ENCODE assay signal across 25 cellular contexts in genomic region chr7:84354866-84355265, GRCh38.
DNase-seq lines count a peak whose midpoint lies in the region; ATAC-seq, FAIRE-seq and TF ChIP-seq lines count a peak whose summit lies in the region.
"Had no signal": no experiment of that assay in that cellular context is flagged by ENCODE, and none has a peak within 500 bp of the region (broad histone marks: within the 10 kb centered on the region; RNA-seq: fewer than 3 reads in every experiment).

No MANE protein-coding gene starts in this region.

- H3K4me1 ChIP-seq in IMR-90 (ENCODE audit: control insufficient read depth, insufficient read depth, low read length) (no peaks in the 10 kb centered on the region), neuron (ENCODE audit: insufficient read depth, low read length) (no peaks in the 10 kb centered on the region)
- H3K4me1 ChIP-seq: BLaER1 treated with 17β-estradiol and CSF1 and Interleukin-3, amounts not matched to agents 10 nM and 100 nM had no signal

- H2AK9ac ChIP-seq in IMR-90 (replicated peaks; ENCODE audit: low read depth, low read length, poor library complexity) = no peak overlapping the region

- H3K56ac ChIP-seq in IMR-90 (ENCODE audit: extremely low read depth, insufficient read depth, low read length) = no peak overlapping the region

- H2BK5ac ChIP-seq in IMR-90 (ENCODE audit: low read depth, low read length, poor library complexity, severe bottlenecking) = no peak overlapping the region

- no peak overlapping the region for H3K9ac ChIP-seq in IMR-90 (ENCODE audit: low read depth, low read length)
- H3K9ac ChIP-seq: BLaER1 treated with 17β-estradiol and CSF1 and Interleukin-3, amounts not matched to agents 10 nM and 100 nM; KMS-11 had no signal

- no peaks in the 10 kb centered on the region for H3K9me1 ChIP-seq in IMR-90 (ENCODE audit: insufficient read depth, low read length)

- H2BK15ac ChIP-seq in IMR-90 (ENCODE audit: low read depth, low read length) = no peak overlapping the region

- POLR2A ChIA-PET in BJ (lab: Charles Lee) = interaction anchor here (0.7 kb wide), 1 partner anchor 10 kb away, joined by 3 read pairs; no protein-coding TSS in a partner anchor
- POLR2A ChIA-PET in IMR-90 (lab: Charles Lee; ENCODE audit: unreplicated experiment) = no interaction called here

- ATAC-seq in IMR-90 (ENCODE audit: low read depth) (peak; percentile 44; the same call in 1 of the 2 replicates), GM19463 (IDR thresholded peaks at IDR 0.05; ENCODE audit: unreplicated experiment) (no peak), GM18517 (IDR thresholded peaks at IDR 0.05; ENCODE audit: unreplicated experiment) (no peak), HG02763 (IDR thresholded peaks at IDR 0.05; ENCODE audit: unreplicated experiment) (no peak)

- H3K18ac ChIP-seq in IMR-90 (ENCODE audit: low read depth, low read length) = no peak overlapping the region; the same call in 1 of the 2 replicates

- H3K4me3 ChIP-seq in BJ (ENCODE audit: low read depth, low read length) (no peak overlapping the region), IMR-90 (ENCODE audit: insufficient read depth, low read depth, low read length) (no peak overlapping the region), neuron (ENCODE audit: low read length) (no peak overlapping the region)
- H3K4me3 ChIP-seq: BLaER1 treated with 17β-estradiol and CSF1 and Interleukin-3, amounts not matched to agents 10 nM and 100 nM had no signal

- H3K4ac ChIP-seq in IMR-90 (ENCODE audit: low read depth, low read length) = no peak overlapping the region

- no peak overlapping the region for H3K14ac ChIP-seq in IMR-90 (replicated peaks; ENCODE audit: low read depth, low read length)

- intact Hi-C loops in IMR-90 (cut with micrococcal nuclease) = no loop called here

- H3K27ac ChIP-seq in IMR-90 (ENCODE audit: insufficient read depth, low read length) = no peak overlapping the region
- H3K27ac ChIP-seq: BLaER1 treated with 17β-estradiol and CSF1 and Interleukin-3, amounts not matched to agents 10 nM and 100 nM; KMS-11 had no signal

- no CpG with 5 or more reads among the region's 1 CpG for whole genome bisulfite sequencing in IMR-90 (ENCODE audit: extremely low coverage in 2 of 2, insufficient read length in 1 of 2), 2 experiments

- H4K8ac ChIP-seq in IMR-90 (ENCODE audit: low read depth in 2 of 2, low read length in 2 of 2) = no peak overlapping the region; a peak in 1 of 4 replicates

- FAIRE-seq in endometrium (lab: Jason Lieb, UNC) = peak; percentile 65
- FAIRE-seq: A204.1, GM19239, H54, HTR-8/SVneo, RCC 7860 had no signal

- no peaks in the 10 kb centered on the region for H3K9me3 ChIP-seq in IMR-90 (ENCODE audit: control insufficient read depth, insufficient read depth, low read length)
- no peaks in the 10 kb centered on the region for H3K9me3 ChIP-seq in neuron (ENCODE audit: low read length)

- CTCF ChIA-PET in BJ (lab: Yijun Ruan, JAX) (no interaction called here), IMR-90 (lab: Yijun Ruan, JAX) (no interaction called here)

- dilution Hi-C loops in IMR-90 (cut with HindIII; ENCODE audit: low sequenced_read_pairs, unreplicated experiment) = no loop called here

- no peak overlapping the region for H4K91ac ChIP-seq in IMR-90 (ENCODE audit: insufficient read depth, low read depth, low read length)

- H2AFZ ChIP-seq in IMR-90 (replicated peaks; ENCODE audit: low read length, poor library complexity) (no peak overlapping the region), neuron (ENCODE audit: low read depth, low read length) (peak overlapping the region; percentile 36)

- no peak overlapping the region for H3K23ac ChIP-seq in IMR-90 (ENCODE audit: low read depth, low read length)

- H3K27me3 ChIP-seq in BJ (ENCODE audit: control insufficient read depth, insufficient read depth, low read length) (no peaks in the 10 kb centered on the region), IMR-90 (ENCODE audit: control insufficient read depth, insufficient read depth, low read length) (no peaks in the 10 kb centered on the region), neuron (ENCODE audit: insufficient read depth, low read length) (no peaks in the 10 kb centered on the region)
- H3K27me3 ChIP-seq: BLaER1 treated with 17β-estradiol and CSF1 and Interleukin-3, amounts not matched to agents 10 nM and 100 nM had no signal

- DNase-seq in BJ (ENCODE audit: low read depth) = peak; percentile 42
- peak; percentile 46 for DNase-seq in IMR-90
- DNase-seq in NCI-H345 treated with DMSO at 0.1 percent for 48 hours (lab: John Stamatoyannopoulos, UW; ENCODE audit: unreplicated experiment) = no peak
- DNase-seq: CD4-positive, alpha-beta memory T cell; DND-41; NCI-H1092 treated with DMSO at 0.1 percent for 48 hours; NCI-H146; NCI-H2029 treated with DMSO at 0.1 percent for 48 hours; NCI-H345; NCI-H524 treated with DMSO at 0.1 percent for 48 hours; NCI-H82; OCI-M1; SW 1271 had no signal

- no peak overlapping the region for H2AK5ac ChIP-seq in IMR-90 (ENCODE audit: low read depth, low read length)

- no peak overlapping the region for H2BK120ac ChIP-seq in IMR-90 (ENCODE audit: low read depth, low read length)

- in situ Hi-C loops in IMR-90 (cut with MboI; ENCODE audit: low sequenced_read_pairs) = no loop called here

- TF ChIP-seq CTCF in BJ (IDR thresholded peaks at IDR 0.05; ENCODE audit: insufficient read depth, low read depth, low read length) (no peak), IMR-90 (conservative IDR thresholded peaks at IDR 0.05; ENCODE audit: low read depth, low read length) (no peak)

- no peak overlapping the region for H2BK20ac ChIP-seq in IMR-90 (ENCODE audit: low read depth, low read length)

- H3K36me3 ChIP-seq in BJ (ENCODE audit: control insufficient read depth, insufficient read depth, low read length) (no peaks in the 10 kb centered on the region), IMR-90 (ENCODE audit: control insufficient read depth, insufficient read depth, low read length) (no peaks in the 10 kb centered on the region), neuron (ENCODE audit: insufficient read depth, low read length) (no peaks in the 10 kb centered on the region)
- H3K36me3 ChIP-seq: BLaER1 treated with 17β-estradiol and CSF1 and Interleukin-3, amounts not matched to agents 10 nM and 100 nM had no signal

- TF ChIP-seq RAD21 in IMR-90 (IDR thresholded peaks at IDR 0.05; ENCODE audit: low read length) = no peak

- no peak overlapping the region for H3K4me2 ChIP-seq in IMR-90 (ENCODE audit: low read depth, low read length)
- H3K4me2 ChIP-seq: BLaER1 treated with 17β-estradiol and CSF1 and Interleukin-3, amounts not matched to agents 10 nM and 100 nM; KMS-11 had no signal

- no peak for TF ChIP-seq POLR2A in IMR-90 (IDR thresholded peaks at IDR 0.05; ENCODE audit: low read depth, low read length)

- no peak overlapping the region for H4K5ac ChIP-seq in IMR-90 (ENCODE audit: low read depth, low read length)

- no peaks in the 10 kb centered on the region for H4K20me1 ChIP-seq in IMR-90 (ENCODE audit: insufficient read depth, low read length)
- H4K20me1 ChIP-seq: BLaER1 treated with 17β-estradiol and CSF1 and Interleukin-3, amounts not matched to agents 10 nM and 100 nM had no signal

- no peaks in the 10 kb centered on the region for H3K79me1 ChIP-seq in IMR-90 (ENCODE audit: low read depth in 1 of 2, low read length in 2 of 2)

- no TSS peak for BruUV-seq in IMR-90 (replicated peaks; lab: Mats Ljungman, UMichigan)

TF ChIP-seq in IMR-90, 13 proteins besides CTCF, POLR2A, EP300 and RAD21:
- TF ChIP-seq MXI1 (IDR thresholded peaks at IDR 0.05; ENCODE audit: borderline replicate concordance, low read depth, low read length) = no peak
